Comparison of ENCODE assay signal across 15 cellular contexts in genomic region chr1:198628064-198628455, GRCh38. TPM values are rescaled to one million over a fixed set of nuclear protein-coding genes. Genes with fewer than 3 reads are reported as not detected.
DNase-seq lines count a peak whose midpoint lies in the region; ATAC-seq and TF ChIP-seq lines count a peak whose summit lies in the region.
"Had no signal": no experiment of that assay in that cellular context is flagged by ENCODE, and none has a peak within 500 bp of the region (broad histone marks: within the 10 kb centered on the region; RNA-seq: fewer than 3 reads in every experiment).

No MANE protein-coding gene starts in this region.

- peak overlapping the region; percentile 36; the same call in 1 of the 2 replicates for H3K4me2 ChIP-seq in KMS-11

- H3K4me3 Mint-ChIP-seq in T-helper 1 cell treated with Interleukin-12 subunit alpha and Interleukin-12 subunit beta and Interleukin-4 antibody, amounts not matched to agents 30 μg/mL and 1 μg/mL, for 36 hours: peak overlapping the region; percentile 42
- H3K4me3 Mint-ChIP-seq in naive B cell: peak overlapping the region in 6 of 8 donors; percentile 33 to 57 (median 44)

- no peaks in the 10 kb centered on the region for H4K20me1 ChIP-seq in KMS-11 (ENCODE audit: insufficient read depth)

- no peak overlapping the region for H3K9ac ChIP-seq in KMS-11

- H3K79me2 ChIP-seq in KMS-11 (ENCODE audit: insufficient read depth, low read depth): no peaks in the 10 kb centered on the region

- H3K9me3 Mint-ChIP-seq in T-helper 1 cell treated with Interleukin-12 subunit alpha and Interleukin-12 subunit beta and Interleukin-4 antibody, amounts not matched to agents 30 μg/mL and 1 μg/mL, for 36 hours: peaks cover 4% of the 10 kb centered on the region
- H3K9me3 Mint-ChIP-seq in activated naive CD4-positive, alpha-beta T cell treated with anti-CD3 and anti-CD28 coated beads, Interleukin-2, amount 50 U/mL, for 72 hours: peaks cover 9 to 15% of the 10 kb centered on the region in 2 donors
- peaks cover 0 to 7% (median 0%) of the 10 kb centered on the region in 7 donors for H3K9me3 Mint-ChIP-seq in naive B cell

- no peak for ATAC-seq in activated naive CD4-positive, alpha-beta T cell treated with anti-CD3 and anti-CD28 coated beads, Interleukin-2, amount 50 U/mL, for 72 hours
- ATAC-seq in naive B cell (ENCODE audit: low read depth in 2 of 2) (no peak), HG03354 (IDR thresholded peaks at IDR 0.05; ENCODE audit: poor library complexity, severe bottlenecking, unreplicated experiment) (no peak)

- DNase-seq in T-helper 1 cell: no peak
- DNase-seq in activated naive CD4-positive, alpha-beta T cell treated with anti-CD3 and anti-CD28 coated beads, Interleukin-2, amount 50 U/mL, for 72 hours (ENCODE audit: low spot score in 2 of 2): no peak
- DNase-seq in naive B cell: no peak
- DNase-seq in DMS 273 treated with DMSO at 0.1 percent for 48 hours (lab: John Stamatoyannopoulos, UW): no peak
- no peak for DNase-seq in NCI-H146 (lab: John Stamatoyannopoulos, UW)
- DNase-seq: foreskin fibroblast; GDM1; NCI-H1048; NCI-H2171; SIG-M5; stimulated activated naive CD4-positive, alpha-beta T cell treated with Interleukin-2 at 50 U/mL for 16 hours had no signal

- H3K27me3 Mint-ChIP-seq in T-helper 1 cell treated with Interleukin-12 subunit alpha and Interleukin-12 subunit beta and Interleukin-4 antibody, amounts not matched to agents 30 μg/mL and 1 μg/mL, for 36 hours (ENCODE audit: low read depth): no peaks in the 10 kb centered on the region
- no peaks in the 10 kb centered on the region for H3K27me3 Mint-ChIP-seq in naive B cell

- H3K27ac ChIP-seq in KMS-11: no peak overlapping the region
- H3K27ac ChIP-seq: 22Rv1 had no signal

- H3K4me1 Mint-ChIP-seq in T-helper 1 cell treated with Interleukin-12 subunit alpha and Interleukin-12 subunit beta and Interleukin-4 antibody, amounts not matched to agents 30 μg/mL and 1 μg/mL, for 36 hours (ENCODE audit: low read depth): peaks cover 72% of the 10 kb centered on the region
- H3K4me1 Mint-ChIP-seq in naive B cell: peaks cover 57 to 83% (median 74%) of the 10 kb centered on the region in 3 donors

- no peak overlapping the region for H3K4me3 ChIP-seq in KMS-11 (IDR thresholded peaks at IDR 0.05; ENCODE audit: insufficient read depth, low read depth, low read length)

- no peak for TF ChIP-seq CTCF in KMS-11 (conservative IDR thresholded peaks at IDR 0.05; ENCODE audit: low read depth, low read length)

- H2AFZ ChIP-seq in KMS-11 (ENCODE audit: low read depth): 0 out of 2 replicates have a peak overlapping the region, but pooled peaks have one; percentile 2

- no peaks in the 10 kb centered on the region for H3K27me3 ChIP-seq in KMS-11 (ENCODE audit: insufficient read depth, low read depth)

- H3K36me3 Mint-ChIP-seq in T-helper 1 cell treated with Interleukin-12 subunit alpha and Interleukin-12 subunit beta and Interleukin-4 antibody, amounts not matched to agents 30 μg/mL and 1 μg/mL, for 36 hours (ENCODE audit: low read depth): peaks cover 27% of the 10 kb centered on the region
- H3K36me3 Mint-ChIP-seq in activated naive CD4-positive, alpha-beta T cell treated with anti-CD3 and anti-CD28 coated beads, Interleukin-2, amount 50 U/mL, for 72 hours: peaks cover 2 to 18% of the 10 kb centered on the region in 2 donors
- peaks cover 5 to 10% of the 10 kb centered on the region in 2 donors for H3K36me3 Mint-ChIP-seq in naive B cell

- peak overlapping the region; percentile 62 for H3K27ac Mint-ChIP-seq in T-helper 1 cell treated with Interleukin-12 subunit alpha and Interleukin-12 subunit beta and Interleukin-4 antibody, amounts not matched to agents 30 μg/mL and 1 μg/mL, for 36 hours
- peak overlapping the region; percentile 37 to 89 for H3K27ac Mint-ChIP-seq in activated naive CD4-positive, alpha-beta T cell treated with anti-CD3 and anti-CD28 coated beads, Interleukin-2, amount 50 U/mL, for 72 hours
- H3K27ac Mint-ChIP-seq in naive B cell: peak overlapping the region in 5 of 6 donors; percentile 8 to 91 (median 51)

- no peaks in the 10 kb centered on the region for H3K36me3 ChIP-seq in KMS-11 (ENCODE audit: insufficient read depth)

- H3K4me1 ChIP-seq in KMS-11 (ENCODE audit: low read depth, poor library complexity, severe bottlenecking): peaks cover 56% of the 10 kb centered on the region

RNA-seq across cellular contexts. Expression of gene PTPRC, which starts 10.8 kb away (rescaled TPM):
- total RNA-seq in activated naive CD4-positive, alpha-beta T cell treated with anti-CD3 and anti-CD28 coated beads, Interleukin-2, amount 50 U/mL, for 72 hours: 100 to 1,000 TPM; 433 to 644 TPM
- polyA plus RNA-seq in naive B cell (ENCODE audit: low read depth in 6 of 6): 1,000 to 10,000 TPM in 1 of 6 donors, 100 to 1,000 TPM in 5; 771 to 1,016 (median 851) TPM
